In the genomic region with DNA sequence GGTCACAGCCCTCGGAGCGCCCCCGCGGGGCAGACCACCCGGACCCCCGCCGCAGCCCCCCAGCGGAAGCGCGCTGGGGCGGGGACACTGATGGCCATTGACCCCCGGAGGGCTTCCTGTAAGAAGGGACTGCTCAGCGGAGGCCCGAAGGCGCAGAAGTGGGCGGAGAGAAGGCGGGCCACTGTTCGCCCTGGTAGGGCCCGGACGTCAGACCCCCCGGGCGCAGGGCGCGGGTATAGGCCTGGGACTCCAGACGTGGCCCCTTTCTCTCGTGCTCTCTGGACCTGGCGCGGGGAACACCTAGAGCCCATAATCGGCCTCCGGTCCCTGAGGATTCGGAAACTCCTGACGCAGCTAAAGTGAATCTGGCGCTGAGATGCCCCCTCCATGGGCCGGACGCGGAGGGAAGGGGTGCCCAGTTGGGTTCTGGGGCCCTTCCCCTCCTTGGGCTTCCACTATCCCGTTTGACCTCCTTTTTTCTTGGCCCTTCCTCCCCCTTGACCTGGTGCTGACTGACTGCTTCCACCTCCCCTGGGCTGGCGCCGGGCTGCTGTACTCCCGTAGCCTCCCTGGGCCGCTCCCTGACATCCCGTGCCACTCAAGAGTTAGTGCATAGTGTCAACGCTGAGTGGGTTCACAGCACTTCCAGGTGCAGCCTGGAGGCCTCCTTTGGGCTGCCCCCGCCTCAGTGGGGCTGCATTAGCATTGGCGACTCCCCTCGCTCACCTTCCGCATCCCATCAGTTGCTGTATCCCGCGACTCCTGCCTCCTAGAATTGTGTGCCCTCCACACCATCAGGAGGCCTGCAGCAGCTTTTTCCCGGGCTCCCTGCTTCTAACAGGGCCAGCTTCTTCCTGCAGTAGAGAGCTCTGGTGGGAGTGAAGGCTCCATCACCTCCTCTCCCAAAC, we compare ENCODE assay signal across 8 cellular contexts. TPM values are rescaled to one million over a fixed set of nuclear protein-coding genes. Genes with fewer than 3 reads are reported as not detected.
DNase-seq lines count a peak whose midpoint lies in the region; ATAC-seq, FAIRE-seq and TF ChIP-seq lines count a peak whose summit lies in the region.

No MANE protein-coding gene starts in this region.

- TF ChIP-seq CTCF in fibroblast of pulmonary artery (IDR thresholded peaks at IDR 0.05; ENCODE audit: low read length, missing control alignments) = no peak

- H3K4me1 Mint-ChIP-seq in activated T-cell treated with anti-CD3 and anti-CD28 coated beads, Interleukin-2, amount 50 U/mL, for 72 hours (ENCODE audit: low read depth) = peaks cover 31% of the 10 kb centered on the region

- H3K4me3 ChIP-seq in fibroblast of pulmonary artery (replicated peaks; ENCODE audit: low read depth, low read length) (peak overlapping the region; percentile 72), neuron (ENCODE audit: low read length) (peak overlapping the region; percentile 52)

- peaks cover 2 to 5% of the 10 kb centered on the region in 2 donors for H3K36me3 Mint-ChIP-seq in activated T-cell treated with anti-CD3 and anti-CD28 coated beads, Interleukin-2, amount 50 U/mL, for 72 hours (ENCODE audit: insufficient read depth in 2 of 2)

- H3K27me3 Mint-ChIP-seq in activated T-cell treated with anti-CD3 and anti-CD28 coated beads, Interleukin-2, amount 50 U/mL, for 72 hours (ENCODE audit: low read depth) = no peaks in the 10 kb centered on the region

- DNase-seq in NCI-H345 (lab: John Stamatoyannopoulos, UW) (peak; percentile 40), NCI-H345 treated with DMSO at 0.1 percent for 48 hours (lab: John Stamatoyannopoulos, UW; ENCODE audit: unreplicated experiment) (no peak), NCI-H69 (lab: John Stamatoyannopoulos, UW) (peak; percentile 62), fibroblast of pulmonary artery (ENCODE audit: low read depth) (peak; percentile 56), urothelium cell line (ENCODE audit: low spot score) (peak; percentile 60)
- DNase-seq in activated T-cell treated with anti-CD3 and anti-CD28 coated beads, Interleukin-2, amount 50 U/mL, for 72 hours = peak; percentile 69 to 77

- no peaks in the 10 kb centered on the region for H3K9me3 ChIP-seq in neuron (ENCODE audit: low read length)

- no peak for FAIRE-seq in urothelium cell line (lab: Jason Lieb, UNC)

- peak; percentile 41 for ATAC-seq in HG02852 (IDR thresholded peaks at IDR 0.05; ENCODE audit: unreplicated experiment)
- peak; percentile 71 to 75 for ATAC-seq in activated T-cell treated with anti-CD3 and anti-CD28 coated beads, Interleukin-2, amount 50 U/mL, for 72 hours (replicated peaks in 1 of 2)

- peak overlapping the region; percentile 91 for H3K4me3 Mint-ChIP-seq in activated T-cell treated with anti-CD3 and anti-CD28 coated beads, Interleukin-2, amount 50 U/mL, for 72 hours

- H3K9me3 Mint-ChIP-seq in activated T-cell treated with anti-CD3 and anti-CD28 coated beads, Interleukin-2, amount 50 U/mL, for 72 hours = no peaks in the 10 kb centered on the region

- peak overlapping the region; percentile 71 for H3K27ac Mint-ChIP-seq in activated T-cell treated with anti-CD3 and anti-CD28 coated beads, Interleukin-2, amount 50 U/mL, for 72 hours

- H3K27me3 ChIP-seq in neuron (ENCODE audit: insufficient read depth, low read length) = no peaks in the 10 kb centered on the region

- no peak overlapping the region for H2AFZ ChIP-seq in neuron (ENCODE audit: low read depth, low read length)

- peaks cover 11% of the 10 kb centered on the region for H3K36me3 ChIP-seq in neuron (ENCODE audit: insufficient read depth, low read length)

- peaks cover 6% of the 10 kb centered on the region for H3K4me1 ChIP-seq in neuron (ENCODE audit: insufficient read depth, low read length)

RNA-seq across cellular contexts. Expression of a gene that starts 0.7 kb away (rescaled TPM):
- total RNA-seq in activated T-cell treated with anti-CD3 and anti-CD28 coated beads, Interleukin-2, amount 50 U/mL, for 72 hours = 10 to 100 TPM; 24.1 to 27.0 TPM

RNA-seq across cellular contexts. Expression of a gene that starts 44.5 kb away (rescaled TPM):
- 1 to 10 TPM in 1 of 2 donors, under 1 TPM in 1; 0.14 to 1.4 TPM for total RNA-seq in activated T-cell treated with anti-CD3 and anti-CD28 coated beads, Interleukin-2, amount 50 U/mL, for 72 hours
